In genomic region chr16:89166696-89167424, GRCh38 we compare ENCODE assay signal across 2 cellular contexts.
TF ChIP-seq lines count a peak whose summit lies in the region.

No MANE protein-coding gene starts in this region.

TF ChIP-seq in IMR-90, 13 proteins besides CTCF, POLR2A, EP300 and RAD21:
- no peak for TF ChIP-seq RCOR1 (IDR thresholded peaks at IDR 0.05; ENCODE audit: insufficient replicate concordance, low read length)

TF ChIP-seq in GM12878, 131 proteins besides CTCF, POLR2A, EP300 and RAD21:
- TF ChIP-seq ZNF274 (IDR thresholded peaks at IDR 0.05; ENCODE audit: insufficient read depth, insufficient read length): no peak
- peak; percentile 45; the same call in 1 of the 2 replicates for TF ChIP-seq LARP7 (IDR thresholded peaks at IDR 0.05)
TF ChIP-seq in GM12878: peak in this region for 1.
